In the genomic region with DNA sequence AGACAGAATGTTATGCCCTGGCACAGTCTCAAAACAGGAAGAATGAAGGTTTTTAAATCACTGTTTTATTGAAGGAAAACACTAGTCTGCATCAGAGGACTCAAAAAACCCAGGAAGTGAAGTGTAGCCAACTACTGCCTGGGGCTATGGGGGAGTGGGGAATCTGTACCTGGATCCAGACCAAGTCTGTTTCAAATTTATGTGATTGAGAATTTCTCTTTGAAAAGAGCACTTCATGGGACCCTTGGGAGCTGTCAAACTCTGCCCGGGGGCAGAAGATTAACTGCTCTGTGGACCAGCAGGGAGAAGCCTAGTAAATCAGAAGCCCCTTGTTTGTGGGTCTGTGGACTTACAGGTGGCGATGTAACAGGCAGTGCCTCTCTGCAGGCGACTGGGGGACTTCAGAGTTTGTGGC, we compare ENCODE assay signal across 11 cellular contexts. TPM values are rescaled to one million over a fixed set of nuclear protein-coding genes. Genes with fewer than 3 reads are reported as not detected.
DNase-seq lines count a peak whose midpoint lies in the region; ATAC-seq and TF ChIP-seq lines count a peak whose summit lies in the region.
"Had no signal": no experiment of that assay in that cellular context is flagged by ENCODE, and none has a peak within 500 bp of the region (broad histone marks: within the 10 kb centered on the region; RNA-seq: fewer than 3 reads in every experiment).

No MANE protein-coding gene starts in this region.

- peak; percentile 23 for DNase-seq in GM23338 (ENCODE audit: low spot score)
- DNase-seq in NCI-H128 (lab: John Stamatoyannopoulos, UW; ENCODE audit: unreplicated experiment) = peak; percentile 1
- peak; percentile 43 for DNase-seq in astrocyte of the hippocampus (ENCODE audit: low read depth, low spot score)
- DNase-seq in osteocyte (ENCODE audit: extremely low spot score, unreplicated experiment) = no peak
- DNase-seq in C1 segment of cervical spinal cord (lab: John Stamatoyannopoulos, UW) = no peak
- DNase-seq in cardiac septum (ENCODE audit: low spot score) = no peak
- DNase-seq: activated B cell treated with CpG ODN at 0.5 μM for 24 hours; activated T-cell treated with anti-CD3 and anti-CD28 coated beads, Interleukin-2, amount 50 U/mL, for 48 hours; NCI-H2171 had no signal

- H3K9me2 ChIP-seq in GM23338 (ENCODE audit: insufficient read depth) = no peaks in the 10 kb centered on the region; the same call in none of the 2 replicates

- H3K27ac ChIP-seq in GM23338 (ENCODE audit: low read depth) = no peak overlapping the region

- H3K4me3 ChIP-seq in GM23338 = no peak overlapping the region

- no peaks in the 10 kb centered on the region for H4K20me1 ChIP-seq in GM23338 (replicated peaks; ENCODE audit: insufficient read depth)

- H3K4me1 Mint-ChIP-seq in GM23338 = peaks cover 25% of the 10 kb centered on the region
- peaks cover 26% of the 10 kb centered on the region for H3K4me1 Mint-ChIP-seq in osteocyte (ENCODE audit: unreplicated experiment)
- H3K4me1 Mint-ChIP-seq: activated B cell treated with CpG ODN at 0.5 μM for 24 hours had no signal

- H3F3A ChIP-seq in GM23338 (replicated peaks; ENCODE audit: low read depth) = no peaks in the 10 kb centered on the region

- peaks cover 25% of the 10 kb centered on the region for H3K4me1 ChIP-seq in GM23338 (ENCODE audit: insufficient read depth)

- peaks cover 3% of the 10 kb centered on the region for H3K27me3 Mint-ChIP-seq in GM23338 (ENCODE audit: insufficient read depth, low read depth, poor library complexity)
- no peaks in the 10 kb centered on the region for H3K27me3 Mint-ChIP-seq in osteocyte (ENCODE audit: unreplicated experiment)

- H3K27ac Mint-ChIP-seq in GM23338 = no peak overlapping the region; the same call in 1 of the 2 replicates
- H3K27ac Mint-ChIP-seq in osteocyte (ENCODE audit: unreplicated experiment) = peak overlapping the region; percentile 64
- H3K27ac Mint-ChIP-seq: activated B cell treated with CpG ODN at 0.5 μM for 24 hours had no signal

- no peaks in the 10 kb centered on the region for H3K79me2 ChIP-seq in GM23338 (replicated peaks; ENCODE audit: insufficient read depth)

- ATAC-seq in GM23338 = peak; percentile 76
- ATAC-seq in HG03432 (IDR thresholded peaks at IDR 0.05; ENCODE audit: unreplicated experiment) = no peak
- ATAC-seq: esophagus mucosa had no signal

- H3K4me2 ChIP-seq in GM23338 = 0 out of 2 replicates have a peak overlapping the region, but pooled peaks have one; percentile 21

- H3K36me3 ChIP-seq in GM23338 (ENCODE audit: insufficient read depth) = no peaks in the 10 kb centered on the region

- H3K27me3 ChIP-seq in GM23338 (ENCODE audit: insufficient read depth) = no peaks in the 10 kb centered on the region

- peak overlapping the region; percentile 45 for H2AFZ ChIP-seq in GM23338

- H3K36me3 Mint-ChIP-seq in GM23338 (ENCODE audit: low read depth) (no peaks in the 10 kb centered on the region), osteocyte (ENCODE audit: unreplicated experiment) (no peaks in the 10 kb centered on the region)

- TF ChIP-seq CTCF in GM23338 (conservative IDR thresholded peaks at IDR 0.05; ENCODE audit: low read depth in 2 of 2) (no peak), osteocyte (IDR thresholded peaks at IDR 0.05) (no peak)

- H3K4me3 Mint-ChIP-seq in GM23338 (no peak overlapping the region), osteocyte (ENCODE audit: unreplicated experiment) (no peak overlapping the region)
- H3K4me3 Mint-ChIP-seq: activated B cell treated with CpG ODN at 0.5 μM for 24 hours had no signal

- intact Hi-C loops in cardiac septum (cut with DNase I) = no loop called here

- peaks cover 10% of the 10 kb centered on the region; the same call in 2 of the 3 replicates for H3K9me3 Mint-ChIP-seq in GM23338
- H3K9me3 Mint-ChIP-seq in osteocyte (ENCODE audit: unreplicated experiment) = peaks cover 3% of the 10 kb centered on the region
- H3K9me3 Mint-ChIP-seq: activated B cell treated with CpG ODN at 0.5 μM for 24 hours had no signal

TF ChIP-seq in GM23338, 12 proteins besides CTCF, POLR2A, EP300 and RAD21:
- TF ChIP-seq POLR2AphosphoS5 (IDR thresholded peaks at IDR 0.05; ENCODE audit: low read depth) = no peak
- TF ChIP-seq, protein P1, sequence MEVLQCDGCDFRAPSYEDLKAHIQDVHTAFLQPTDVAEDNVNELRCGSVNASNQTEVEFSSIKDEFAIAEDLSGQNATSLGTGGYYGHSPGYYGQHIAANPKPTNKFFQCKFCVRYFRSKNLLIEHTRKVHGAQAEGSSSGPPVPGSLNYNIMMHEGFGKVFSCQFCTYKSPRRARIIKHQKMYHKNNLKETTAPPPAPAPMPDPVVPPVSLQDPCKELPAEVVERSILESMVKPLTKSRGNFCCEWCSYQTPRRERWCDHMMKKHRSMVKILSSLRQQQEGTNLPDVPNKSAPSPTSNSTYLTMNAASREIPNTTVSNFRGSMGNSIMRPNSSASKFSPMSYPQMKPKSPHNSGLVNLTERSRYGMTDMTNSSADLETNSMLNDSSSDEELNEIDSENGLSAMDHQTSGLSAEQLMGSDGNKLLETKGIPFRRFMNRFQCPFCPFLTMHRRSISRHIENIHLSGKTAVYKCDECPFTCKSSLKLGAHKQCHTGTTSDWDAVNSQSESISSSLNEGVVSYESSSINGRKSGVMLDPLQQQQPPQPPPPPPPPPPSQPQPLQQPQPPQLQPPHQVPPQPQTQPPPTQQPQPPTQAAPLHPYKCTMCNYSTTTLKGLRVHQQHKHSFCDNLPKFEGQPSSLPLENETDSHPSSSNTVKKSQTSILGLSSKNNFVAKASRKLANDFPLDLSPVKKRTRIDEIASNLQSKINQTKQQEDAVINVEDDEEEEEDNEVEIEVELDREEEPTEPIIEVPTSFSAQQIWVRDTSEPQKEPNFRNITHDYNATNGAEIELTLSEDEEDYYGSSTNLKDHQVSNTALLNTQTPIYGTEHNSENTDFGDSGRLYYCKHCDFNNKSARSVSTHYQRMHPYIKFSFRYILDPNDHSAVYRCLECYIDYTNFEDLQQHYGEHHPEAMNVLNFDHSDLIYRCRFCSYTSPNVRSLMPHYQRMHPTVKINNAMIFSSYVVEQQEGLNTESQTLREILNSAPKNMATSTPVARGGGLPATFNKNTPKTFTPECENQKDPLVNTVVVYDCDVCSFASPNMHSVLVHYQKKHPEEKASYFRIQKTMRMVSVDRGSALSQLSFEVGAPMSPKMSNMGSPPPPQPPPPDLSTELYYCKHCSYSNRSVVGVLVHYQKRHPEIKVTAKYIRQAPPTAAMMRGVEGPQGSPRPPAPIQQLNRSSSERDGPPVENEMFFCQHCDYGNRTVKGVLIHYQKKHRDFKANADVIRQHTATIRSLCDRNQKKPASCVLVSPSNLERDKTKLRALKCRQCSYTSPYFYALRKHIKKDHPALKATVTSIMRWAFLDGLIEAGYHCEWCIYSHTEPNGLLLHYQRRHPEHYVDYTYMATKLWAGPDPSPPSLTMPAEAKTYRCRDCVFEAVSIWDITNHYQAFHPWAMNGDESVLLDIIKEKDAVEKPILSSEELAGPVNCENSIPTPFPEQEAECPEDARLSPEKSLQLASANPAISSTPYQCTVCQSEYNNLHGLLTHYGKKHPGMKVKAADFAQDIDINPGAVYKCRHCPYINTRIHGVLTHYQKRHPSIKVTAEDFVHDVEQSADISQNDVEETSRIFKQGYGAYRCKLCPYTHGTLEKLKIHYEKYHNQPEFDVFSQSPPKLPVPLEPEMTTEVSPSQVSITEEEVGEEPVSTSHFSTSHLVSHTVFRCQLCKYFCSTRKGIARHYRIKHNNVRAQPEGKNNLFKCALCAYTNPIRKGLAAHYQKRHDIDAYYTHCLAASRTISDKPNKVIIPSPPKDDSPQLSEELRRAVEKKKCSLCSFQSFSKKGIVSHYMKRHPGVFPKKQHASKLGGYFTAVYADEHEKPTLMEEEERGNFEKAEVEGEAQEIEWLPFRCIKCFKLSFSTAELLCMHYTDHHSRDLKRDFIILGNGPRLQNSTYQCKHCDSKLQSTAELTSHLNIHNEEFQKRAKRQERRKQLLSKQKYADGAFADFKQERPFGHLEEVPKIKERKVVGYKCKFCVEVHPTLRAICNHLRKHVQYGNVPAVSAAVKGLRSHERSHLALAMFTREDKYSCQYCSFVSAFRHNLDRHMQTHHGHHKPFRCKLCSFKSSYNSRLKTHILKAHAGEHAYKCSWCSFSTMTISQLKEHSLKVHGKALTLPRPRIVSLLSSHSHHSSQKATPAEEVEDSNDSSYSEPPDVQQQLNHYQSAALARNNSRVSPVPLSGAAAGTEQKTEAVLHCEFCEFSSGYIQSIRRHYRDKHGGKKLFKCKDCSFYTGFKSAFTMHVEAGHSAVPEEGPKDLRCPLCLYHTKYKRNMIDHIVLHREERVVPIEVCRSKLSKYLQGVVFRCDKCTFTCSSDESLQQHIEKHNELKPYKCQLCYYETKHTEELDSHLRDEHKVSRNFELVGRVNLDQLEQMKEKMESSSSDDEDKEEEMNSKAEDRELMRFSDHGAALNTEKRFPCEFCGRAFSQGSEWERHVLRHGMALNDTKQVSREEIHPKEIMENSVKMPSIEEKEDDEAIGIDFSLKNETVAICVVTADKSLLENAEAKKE (CRISPR knock-in tag; IDR thresholded peaks at IDR 0.05) = 0 out of 2 replicates have a peak, but pooled peaks have one; percentile 3

RNA-seq across cellular contexts. Expression of a gene that starts 45.3 kb away (rescaled TPM):
- 8.5 and 9.5 TPM in 2 replicates for total RNA-seq in GM23338 (2014; rRNA removed; shearing (Covaris generic))
- polyA plus RNA-seq in GM23338 (2016; fragmentation: Nextera tagmentation; extraction: Ambion mirVana) = 2.7 and 2.8 TPM in 2 replicates
- 36.9 and 37.0 TPM in 2 replicates for total RNA-seq in osteocyte
- 55.6 TPM for total RNA-seq in cardiac septum
- total RNA-seq: activated B cell treated with CpG ODN at 0.5 μM for 24 hours had no signal

Comparison
In these comparisons a context has a peak if more than half of its experiments do, and no peak if none do; other contexts are left out.
1. DNase-seq: peak in GM23338 (single experiment), NCI-H128 (single experiment) and astrocyte of the hippocampus (single experiment); none in osteocyte (single experiment), C1 segment of cervical spinal cord (0 of 14) and cardiac septum (single experiment).